9 cellular contexts compared by ENCODE assay signal in the genomic region with DNA sequence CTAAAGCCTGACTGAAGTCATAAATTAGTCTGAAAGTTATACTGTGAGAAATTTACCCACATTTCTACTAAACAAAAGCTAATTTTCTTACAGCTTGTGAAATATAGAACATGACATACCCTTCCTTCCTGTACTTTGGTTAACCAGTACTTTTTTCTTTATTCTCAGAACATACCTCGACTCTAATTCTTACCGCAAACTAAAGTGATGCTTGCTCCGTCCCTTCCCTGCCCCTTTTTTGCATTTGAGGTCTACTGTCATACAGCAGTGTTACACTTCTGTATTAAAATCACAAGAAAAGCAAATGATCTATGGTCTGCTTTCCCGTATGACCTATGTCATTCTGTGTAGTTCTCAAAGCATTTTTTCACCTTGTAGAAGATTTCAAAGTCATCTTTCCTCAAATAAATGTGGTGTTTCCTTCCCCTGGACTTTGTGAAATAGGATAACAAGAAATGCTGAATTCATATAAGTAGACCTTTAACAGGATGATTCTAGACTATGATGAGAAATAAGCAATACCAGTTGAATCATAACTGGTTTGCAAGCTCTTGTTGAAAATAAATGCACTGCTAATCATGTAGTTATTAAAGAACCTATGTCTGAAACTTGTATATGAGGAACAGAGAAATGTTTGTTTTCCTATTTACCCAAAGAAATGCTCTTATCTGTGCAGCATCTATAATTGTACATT. TPM values are rescaled to one million over a fixed set of nuclear protein-coding genes. Genes with fewer than 3 reads are reported as not detected.
DNase-seq lines count a peak whose midpoint lies in the region; ATAC-seq and TF ChIP-seq lines count a peak whose summit lies in the region.
"Had no signal": no experiment of that assay in that cellular context is flagged by ENCODE, and none has a peak within 500 bp of the region (broad histone marks: within the 10 kb centered on the region; RNA-seq: fewer than 3 reads in every experiment).

No MANE protein-coding gene starts in this region.

- H3K9me3 ChIP-seq in breast epithelium: no peaks in the 10 kb centered on the region
- H3K9me3 ChIP-seq: heart right ventricle had no signal

- peaks cover 7% of the 10 kb centered on the region for H3K36me3 ChIP-seq in GM06990 (ENCODE audit: control insufficient read depth, insufficient read depth, low read length)
- H3K36me3 ChIP-seq in breast epithelium: no peaks in the 10 kb centered on the region

- TF ChIP-seq CTCF in GM06990 (IDR thresholded peaks at IDR 0.05; ENCODE audit: insufficient read depth, low read length, poor library complexity, severe bottlenecking) (no peak), breast epithelium (IDR thresholded peaks at IDR 0.05) (no peak), MCF 10A (IDR thresholded peaks at IDR 0.05; ENCODE audit: unreplicated experiment) (no peak)

- intact Hi-C loops in dendritic cell treated with granulocyte-macrophage colony-stimulating factor and Interleukin-4, amounts not matched to agents 40 ng/mL and 50 ng/mL, for 4 days (cut with micrococcal nuclease): no loop called here
- intact Hi-C loops in breast epithelium (cut with DNase I; ENCODE audit: low total_unique reads) (no loop called here), MCF 10A (cut with micrococcal nuclease) (no loop called here)

- CTCF ChIA-PET in MCF 10A (lab: Yijun Ruan, JAX): interaction anchor here (0.6 to 1.0 kb wide), 2 partner anchors 28 to 216 kb away, joined by 3 read pairs; no protein-coding TSS in a partner anchor

- H3K4me1 ChIP-seq in breast epithelium: no peaks in the 10 kb centered on the region

- H3K27ac Mint-ChIP-seq in dendritic cell treated with granulocyte-macrophage colony-stimulating factor and Interleukin-4, amounts not matched to agents 40 ng/mL and 50 ng/mL, for 4 days: peak overlapping the region; percentile 94
- no peak overlapping the region for H3K27ac Mint-ChIP-seq in MCF 10A (ENCODE audit: low read depth, unreplicated experiment)

- POLR2A ChIA-PET in MCF 10A (lab: Yijun Ruan, JAX): no interaction called here

- peak; percentile 82 for ATAC-seq in GM21381 (IDR thresholded peaks at IDR 0.05; ENCODE audit: unreplicated experiment)
- peak; percentile 85 for ATAC-seq in HG03558 (IDR thresholded peaks at IDR 0.05; ENCODE audit: extremely low read depth, unreplicated experiment)

- no peaks in the 10 kb centered on the region for H3K9me3 Mint-ChIP-seq in dendritic cell treated with granulocyte-macrophage colony-stimulating factor and Interleukin-4, amounts not matched to agents 40 ng/mL and 50 ng/mL, for 4 days
- no peaks in the 10 kb centered on the region for H3K9me3 Mint-ChIP-seq in MCF 10A (ENCODE audit: unreplicated experiment)

- no peak overlapping the region for H3K27ac ChIP-seq in breast epithelium

- peak overlapping the region; percentile 6 for H3K4me3 Mint-ChIP-seq in dendritic cell treated with granulocyte-macrophage colony-stimulating factor and Interleukin-4, amounts not matched to agents 40 ng/mL and 50 ng/mL, for 4 days
- no peak overlapping the region for H3K4me3 Mint-ChIP-seq in MCF 10A (ENCODE audit: unreplicated experiment)

- no peaks in the 10 kb centered on the region for H3K27me3 Mint-ChIP-seq in dendritic cell treated with granulocyte-macrophage colony-stimulating factor and Interleukin-4, amounts not matched to agents 40 ng/mL and 50 ng/mL, for 4 days
- no peaks in the 10 kb centered on the region for H3K27me3 Mint-ChIP-seq in MCF 10A (ENCODE audit: insufficient read depth, unreplicated experiment)

- no TSS peak for BruUV-seq in MCF 10A (replicated peaks; lab: Mats Ljungman, UMichigan)

- H3K36me3 Mint-ChIP-seq in dendritic cell treated with granulocyte-macrophage colony-stimulating factor and Interleukin-4, amounts not matched to agents 40 ng/mL and 50 ng/mL, for 4 days (ENCODE audit: low read depth): peaks cover 55% of the 10 kb centered on the region
- no peaks in the 10 kb centered on the region for H3K36me3 Mint-ChIP-seq in MCF 10A (ENCODE audit: insufficient read depth, unreplicated experiment)

- H3K27me3 ChIP-seq in GM06990 (replicated peaks; ENCODE audit: control insufficient read depth, insufficient read depth, low read length) (no peaks in the 10 kb centered on the region), breast epithelium (no peaks in the 10 kb centered on the region)
- H3K27me3 ChIP-seq: heart right ventricle had no signal

- TF ChIP-seq POLR2A in breast epithelium (IDR thresholded peaks at IDR 0.05) (no peak), erythroblast (IDR thresholded peaks at IDR 0.05; ENCODE audit: low read length) (no peak)

- no peak overlapping the region for H3K4me3 ChIP-seq in GM06990 (replicated peaks; ENCODE audit: low read depth, low read length)
- H3K4me3 ChIP-seq in breast epithelium: no peak overlapping the region
- H3K4me3 ChIP-seq: heart right ventricle had no signal

- peaks cover 66% of the 10 kb centered on the region for H3K4me1 Mint-ChIP-seq in dendritic cell treated with granulocyte-macrophage colony-stimulating factor and Interleukin-4, amounts not matched to agents 40 ng/mL and 50 ng/mL, for 4 days (ENCODE audit: low read depth)
- H3K4me1 Mint-ChIP-seq in MCF 10A (ENCODE audit: insufficient read depth, unreplicated experiment): no peaks in the 10 kb centered on the region

- DNase-seq in GM06990 (ENCODE audit: extremely low read depth, insufficient read length): peak; percentile 82
- no peak for DNase-seq in breast epithelium (ENCODE audit: low spot score in 2 of 2)
- DNase-seq in erythroblast (lab: John Stamatoyannopoulos, UW): no peak
- no peak for DNase-seq in MCF 10A (ENCODE audit: unreplicated experiment)
- no peak for DNase-seq in cerebellar nuclear complex (lab: John Stamatoyannopoulos, UW)
- DNase-seq: heart right ventricle had no signal

RNA-seq across cellular contexts. Expression of a gene that starts 30.4 kb away (rescaled TPM):
- total RNA-seq in breast epithelium (10 to 100 TPM; 11.5 to 18.7 (median 16.8) TPM), MCF 10A (2022) (0.19 TPM in 1 of 2 replicates, not detected in the other)

Comparison
In these comparisons a context has a peak if more than half of its experiments do, and no peak if none do; other contexts are left out.
1. RNA of a gene that starts 30.4 kb away (total RNA-seq): 11.5 to 18.7 TPM in breast epithelium; 0.19 TPM in MCF 10A; every median in the first group is over 10 times any median in the second.